Comparison of ENCODE assay signal across 8 cellular contexts in the genomic region with DNA sequence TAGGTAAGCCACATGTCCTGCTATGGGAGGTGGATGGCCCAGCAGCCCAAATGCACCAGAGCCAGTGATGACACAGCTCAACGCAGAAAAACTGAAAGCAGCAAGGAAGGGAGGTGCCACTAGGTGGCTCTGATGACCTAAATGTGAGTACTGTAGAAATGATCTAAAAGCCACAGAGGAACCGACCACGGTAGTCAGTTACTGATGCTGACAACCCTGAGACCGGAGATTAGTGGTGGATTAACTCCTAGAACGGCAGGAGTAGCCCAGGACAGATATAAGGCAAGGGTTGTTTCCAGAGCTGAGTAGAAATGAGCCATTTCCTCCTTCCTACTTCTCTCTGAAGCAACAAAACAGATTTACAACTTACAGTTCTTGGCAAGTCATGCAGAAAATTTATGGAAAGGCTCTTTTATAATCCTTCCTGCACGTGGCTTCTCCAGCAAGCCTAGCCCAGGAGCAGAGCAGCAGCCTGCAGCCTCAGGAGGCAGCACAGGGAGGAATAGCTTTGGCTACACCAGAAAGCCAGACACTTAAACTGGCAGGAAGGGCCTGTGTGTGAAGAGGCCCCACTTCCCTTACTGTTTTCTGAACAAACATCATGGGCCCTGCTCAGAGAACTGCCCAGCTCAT. TPM values are rescaled to one million over a fixed set of nuclear protein-coding genes. Genes with fewer than 3 reads are reported as not detected.
DNase-seq lines count a peak whose midpoint lies in the region; ATAC-seq and TF ChIP-seq lines count a peak whose summit lies in the region.

No MANE protein-coding gene starts in this region.

- TF ChIP-seq CTCF in GM12872 (IDR thresholded peaks at IDR 0.05; ENCODE audit: insufficient read depth, low read depth, low read length), result peak; percentile 89

- ATAC-seq in HG03064 (IDR thresholded peaks at IDR 0.05; ENCODE audit: low read depth, unreplicated experiment) (peak; percentile 48), HG02588 (IDR thresholded peaks at IDR 0.05; ENCODE audit: unreplicated experiment) (no peak)

- peak; percentile 70 for DNase-seq in NCI-H345 (lab: John Stamatoyannopoulos, UW)
- DNase-seq in activated CD4-positive, CD25-positive, alpha-beta regulatory T cell (lab: John Stamatoyannopoulos, UW), result peak; percentile 40 to 52 (median 50)
- DNase-seq in cerebellum (ENCODE audit: low spot score), result peak; percentile 90
- DNase-seq in left kidney (ENCODE audit: low read depth, low spot score), result peak; percentile 92
- DNase-seq in stimulated activated CD4-positive, alpha-beta T cell treated with anti-CD3 and anti-CD28 coated beads, Interleukin-1b, Interleukin-23, amount 100 ng/mL, for 4 hours (ENCODE audit: low read depth in 2 of 2), result peak; percentile 48 to 59

RNA-seq across cellular contexts. Expression of gene FBXL22, which starts 13.1 kb away (rescaled TPM):
- total RNA-seq in cerebellum, result 0.64 TPM
